Comparison of ENCODE assay signal across 8 cellular contexts in the genomic region with DNA sequence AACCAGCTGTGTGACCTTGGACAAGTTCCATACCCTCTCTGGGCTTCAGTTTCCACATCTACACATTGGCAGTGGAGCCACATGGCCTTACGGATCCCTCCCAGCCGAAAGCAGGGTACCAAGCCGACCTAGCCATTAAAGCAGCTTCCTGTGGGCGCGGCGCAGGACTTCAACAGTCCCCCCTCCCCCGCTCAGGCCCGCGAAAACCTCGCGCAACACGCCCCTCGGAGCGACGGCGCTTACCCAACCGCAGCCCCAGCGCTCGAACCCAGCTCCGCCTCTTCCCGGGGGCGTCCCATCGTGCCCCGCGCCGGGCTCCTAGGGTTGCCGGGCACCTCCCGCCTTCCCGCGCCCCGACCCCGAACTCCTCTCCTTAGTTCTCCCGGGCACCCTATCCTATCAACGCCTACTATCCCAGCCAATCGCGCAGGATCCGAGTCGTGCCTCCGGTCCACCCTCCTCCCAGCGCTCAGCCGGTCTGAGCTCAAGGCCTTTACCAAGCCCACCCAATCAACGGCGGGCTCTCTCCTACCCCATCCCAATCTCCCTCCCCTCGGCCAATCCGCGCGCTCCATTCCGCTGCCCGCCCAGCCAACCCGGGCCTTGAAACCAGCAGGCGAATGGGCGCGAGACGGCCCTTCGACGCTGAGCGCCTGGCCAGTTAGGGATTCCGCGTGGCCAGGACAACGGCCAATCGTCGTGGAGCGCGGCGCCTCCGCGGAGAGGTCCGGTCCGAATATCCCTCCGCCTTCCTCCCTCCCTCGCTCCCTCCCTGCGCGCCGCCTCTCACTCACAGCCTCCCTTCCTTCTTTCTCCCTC. TPM values are rescaled to one million over a fixed set of nuclear protein-coding genes. Genes with fewer than 3 reads are reported as not detected.
DNase-seq lines count a peak whose midpoint lies in the region; ATAC-seq lines count a peak whose summit lies in the region.

A gene (plus strand): TSS at position 767 of the 819 bp plus-strand sequence. CDS start 326 bp downstream, outside the sequence.

- no peaks in the 10 kb centered on the region for H3K9me3 Mint-ChIP-seq in natural killer cell treated with Interleukin-12 subunit alpha and Interleukin-12 subunit beta and Interleukin-15 and Interleukin-18, amount 100 ng/mL, for 72 hours

- peaks cover 21% of the 10 kb centered on the region for H3K36me3 ChIP-seq in H7 (replicated peaks; ENCODE audit: control insufficient read depth, insufficient read depth, low read length)

- peak; percentile 90 to 93 for ATAC-seq in natural killer cell treated with Interleukin-12 subunit alpha and Interleukin-12 subunit beta and Interleukin-15 and Interleukin-18, amount 100 ng/mL, for 72 hours
- ATAC-seq in stimulated activated naive CD8-positive, alpha-beta T cell treated with anti-CD3 and anti-CD28 coated beads, Interleukin-15, Interleukin-2, amounts not matched to agents 100 U/mL and 50 U/mL, for 24 hours: peak; percentile 87

- H3K27me3 ChIP-seq in H7 (ENCODE audit: control insufficient read depth, insufficient read depth, low read length): no peaks in the 10 kb centered on the region

- peaks cover 41 to 46% of the 10 kb centered on the region in 2 donors for H3K4me1 Mint-ChIP-seq in natural killer cell treated with Interleukin-12 subunit alpha and Interleukin-12 subunit beta and Interleukin-15 and Interleukin-18, amount 100 ng/mL, for 72 hours (ENCODE audit: low read depth in 2 of 2)

- peak within 1 kb of the TSS; percentile 97 for H3K27ac Mint-ChIP-seq in natural killer cell treated with Interleukin-12 subunit alpha and Interleukin-12 subunit beta and Interleukin-15 and Interleukin-18, amount 100 ng/mL, for 72 hours

- DNase-seq in ELF-1 (ENCODE audit: low read depth, low spot score): peak; percentile 100
- DNase-seq in H7: peak; percentile 96
- peak; percentile 100 for DNase-seq in M059J (ENCODE audit: low read depth)
- DNase-seq in SHP77 (lab: John Stamatoyannopoulos, UW): peak; percentile 99 to 100
- peak; percentile 97 for DNase-seq in activated effector memory CD4-positive, alpha-beta T cell treated with Interleukin-2 at 50 U/mL for 16 hours
- DNase-seq in fibroblast of peridontal ligament (ENCODE audit: extremely low read depth): peak; percentile 100
- DNase-seq in natural killer cell treated with Interleukin-12 subunit alpha and Interleukin-12 subunit beta and Interleukin-15 and Interleukin-18, amount 100 ng/mL, for 72 hours (ENCODE audit: low spot score): peak; percentile 100
- DNase-seq in stimulated activated naive CD8-positive, alpha-beta T cell treated with anti-CD3 and anti-CD28 coated beads, Interleukin-15, Interleukin-2, amounts not matched to agents 100 U/mL and 50 U/mL, for 24 hours: peak; percentile 98

- H3K4me3 Mint-ChIP-seq in natural killer cell treated with Interleukin-12 subunit alpha and Interleukin-12 subunit beta and Interleukin-15 and Interleukin-18, amount 100 ng/mL, for 72 hours: peak within 1 kb of the TSS; percentile 98

- no peaks in the 10 kb centered on the region for H3K27me3 Mint-ChIP-seq in natural killer cell treated with Interleukin-12 subunit alpha and Interleukin-12 subunit beta and Interleukin-15 and Interleukin-18, amount 100 ng/mL, for 72 hours

- H3K36me3 Mint-ChIP-seq in natural killer cell treated with Interleukin-12 subunit alpha and Interleukin-12 subunit beta and Interleukin-15 and Interleukin-18, amount 100 ng/mL, for 72 hours: peaks cover 33% of the 10 kb centered on the region

- H3K4me3 ChIP-seq in H7 (ENCODE audit: insufficient read depth, low read depth, low read length): peak within 1 kb of the TSS; percentile 93

RNA-seq across cellular contexts. Expression of the gene that starts here (rescaled TPM):
- total RNA-seq in H7 (2014; rRNA removed; shearing (Covaris generic)): 389 and 429 TPM in 2 replicates
- total RNA-seq in M059J (2014; rRNA removed; shearing (Covaris generic)): 279 and 297 TPM in 2 replicates
- 1,000 to 10,000 TPM in 1 of 2 donors, 100 to 1,000 TPM in 1; 665 to 1,039 TPM for total RNA-seq in natural killer cell treated with Interleukin-12 subunit alpha and Interleukin-12 subunit beta and Interleukin-15 and Interleukin-18, amount 100 ng/mL, for 72 hours

Comparison
In these comparisons a context has a peak if more than half of its experiments do, and no peak if none do; other contexts are left out.
1. Peak in every context shown above with its lines: DNase-seq, ATAC-seq and H3K4me3 ChIP-seq.